ENCODE assay signal across 15 cellular contexts in the genomic region with DNA sequence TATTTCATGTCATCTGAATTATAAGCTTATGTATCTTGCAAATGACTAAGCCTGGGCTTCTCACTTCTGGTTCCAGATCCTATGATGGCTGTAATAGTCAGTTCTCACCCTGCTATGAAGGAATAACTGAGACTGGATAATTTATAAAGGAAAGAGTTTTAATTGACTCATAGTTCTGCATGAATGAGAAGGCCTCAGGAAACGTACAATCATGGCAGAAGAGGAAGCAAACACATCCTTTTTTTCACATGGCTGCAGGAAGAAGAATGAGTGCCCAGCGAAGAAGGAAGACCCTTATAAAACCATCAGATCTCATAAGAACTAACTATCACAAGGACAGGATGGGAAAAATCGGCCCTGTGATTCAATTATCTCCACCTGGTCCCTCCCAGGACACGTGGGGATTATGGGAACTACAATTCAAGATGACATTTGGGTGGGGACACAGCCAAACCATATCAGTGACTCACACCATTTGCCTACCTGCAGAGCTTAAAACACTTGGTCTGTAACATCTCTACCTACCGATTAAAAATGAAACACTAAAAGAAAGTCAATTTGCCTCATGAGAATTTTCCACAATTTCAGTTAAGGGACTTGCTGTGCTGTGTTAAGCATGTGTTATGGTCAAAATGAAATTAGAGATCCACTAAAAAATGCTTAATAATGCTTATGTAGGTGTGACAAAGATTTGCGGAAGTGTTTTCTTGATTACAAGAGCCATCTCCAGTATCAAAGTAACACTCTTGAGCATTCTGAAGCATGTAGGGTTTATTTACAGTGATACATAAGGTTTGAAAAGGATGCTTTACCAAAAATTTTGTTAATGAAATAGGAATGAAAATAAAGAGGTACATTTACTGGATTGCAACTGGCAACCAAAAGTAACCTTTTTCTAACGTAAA. TPM values are rescaled to one million over a fixed set of nuclear protein-coding genes. Genes with fewer than 3 reads are reported as not detected.
DNase-seq lines count a peak whose midpoint lies in the region; ATAC-seq and TF ChIP-seq lines count a peak whose summit lies in the region.
"Had no signal": no experiment of that assay in that cellular context is flagged by ENCODE, and none has a peak within 500 bp of the region (broad histone marks: within the 10 kb centered on the region; RNA-seq: fewer than 3 reads in every experiment).

No MANE protein-coding gene starts in this region.

- TF ChIP-seq CTCF in HCT116 (IDR thresholded peaks at IDR 0.05 in 2 of 3, conservative IDR thresholded peaks at IDR 0.05 in 1 of 3; ENCODE audit: borderline replicate concordance in 1 of 3, insufficient read depth in 1 of 3, low read depth in 2 of 3, low read length in 2 of 3) (no peak), PC-3 (conservative IDR thresholded peaks at IDR 0.05; ENCODE audit: low read depth, low read length) (no peak)

- TF ChIP-seq RAD21 in HCT116 (IDR thresholded peaks at IDR 0.05; ENCODE audit: low read depth) = no peak

- H2BK5ac ChIP-seq in mesenchymal stem cell (ENCODE audit: low read depth, low read length, poor library complexity, severe bottlenecking) = no peak overlapping the region

- no peak for TF ChIP-seq POLR2A in HCT116 (IDR thresholded peaks at IDR 0.05; ENCODE audit: borderline replicate concordance, extremely low read depth, insufficient read depth, insufficient read length)

- H3K27ac ChIP-seq in HCT116 (ENCODE audit: low read depth, low read length) (no peak overlapping the region), PC-3 (ENCODE audit: low read length) (no peak overlapping the region), mesenchymal stem cell (ENCODE audit: low read length, poor library complexity, severe bottlenecking) (no peak overlapping the region)
- H3K27ac ChIP-seq: ovary had no signal

- peak overlapping the region; percentile 36 for H2BK15ac ChIP-seq in mesenchymal stem cell (ENCODE audit: low read depth, poor library complexity, severe bottlenecking)

- H3K4me3 ChIP-seq in HCT116 (replicated peaks in 1 of 2; ENCODE audit: low read depth in 1 of 2, low read length in 2 of 2) (peak overlapping the region in 1 of 2 experiments; percentile 90; a peak in 2 of 4 replicates), PC-3 (ENCODE audit: low read length) (no peak overlapping the region), mesenchymal stem cell (ENCODE audit: insufficient read depth in 1 of 2, low read depth in 1 of 2, low read length in 2 of 2) (peak overlapping the region in 1 of 2 experiments; percentile 35)
- H3K4me3 ChIP-seq: ovary had no signal

- no peak overlapping the region for H2BK12ac ChIP-seq in mesenchymal stem cell (ENCODE audit: low read length in 2 of 2)

- no peaks in the 10 kb centered on the region for H3K36me3 ChIP-seq in HCT116 (ENCODE audit: control insufficient read depth in 1 of 2, insufficient read depth in 2 of 2, low read length in 2 of 2)
- H3K36me3 ChIP-seq in PC-3 (ENCODE audit: low read depth, low read length) = no peaks in the 10 kb centered on the region
- peaks cover 0 to 1% of the 10 kb centered on the region in 2 experiments for H3K36me3 ChIP-seq in mesenchymal stem cell (ENCODE audit: control insufficient read depth in 1 of 2, insufficient read depth in 2 of 2, low read depth in 1 of 2, low read length in 2 of 2)
- H3K36me3 ChIP-seq: ovary had no signal

- no peak overlapping the region for H2AK5ac ChIP-seq in mesenchymal stem cell (ENCODE audit: low read length, severe bottlenecking)

- peaks cover 4% of the 10 kb centered on the region for H3K79me1 ChIP-seq in mesenchymal stem cell (replicated peaks; ENCODE audit: low read length, poor library complexity, severe bottlenecking)

- H3K79me2 ChIP-seq in HCT116 (ENCODE audit: insufficient read depth, low read length) = peaks cover 36% of the 10 kb centered on the region
- H3K79me2 ChIP-seq in PC-3 (ENCODE audit: low read length) = peaks cover 42% of the 10 kb centered on the region

- H3K9me3 ChIP-seq in HCT116 (ENCODE audit: control insufficient read depth in 1 of 2, insufficient read depth in 1 of 2, low read depth in 1 of 2, low read length in 2 of 2) = no peaks in the 10 kb centered on the region
- no peaks in the 10 kb centered on the region for H3K9me3 ChIP-seq in PC-3 (ENCODE audit: low read length)
- H3K9me3 ChIP-seq in mesenchymal stem cell (ENCODE audit: control insufficient read depth, low read length) = no peaks in the 10 kb centered on the region
- H3K9me3 ChIP-seq: ovary had no signal

- no peaks in the 10 kb centered on the region for H3K27me3 ChIP-seq in HCT116 (ENCODE audit: insufficient read depth, low read length)
- no peaks in the 10 kb centered on the region for H3K27me3 ChIP-seq in PC-3 (ENCODE audit: low read length)
- no peaks in the 10 kb centered on the region for H3K27me3 ChIP-seq in mesenchymal stem cell (ENCODE audit: control insufficient read depth in 1 of 2, insufficient read depth in 1 of 2, low read length in 2 of 2)
- H3K27me3 ChIP-seq: ovary had no signal

- no peaks in the 10 kb centered on the region for H3F3A ChIP-seq in PC-3 (ENCODE audit: low read length, unreplicated experiment)

- H3K18ac ChIP-seq in mesenchymal stem cell (ENCODE audit: low read depth in 1 of 2, low read length in 2 of 2) = no peak overlapping the region

- WGBS in mesenchymal stem cell = 72% methylated on average over 7 of the region's 7 CpGs

- H3K9ac ChIP-seq in HCT116 (ENCODE audit: low read length) (no peak overlapping the region), PC-3 (ENCODE audit: low read length) (no peak overlapping the region), mesenchymal stem cell (ENCODE audit: low read length) (peak overlapping the region; percentile 96)

- POLR2A ChIA-PET in HCT116 (lab: Charles Lee) = no interaction called here
- POLR2A ChIA-PET in PC-3 (lab: Charles Lee; ENCODE audit: unreplicated experiment) = no interaction called here

- H2BK120ac ChIP-seq in mesenchymal stem cell (ENCODE audit: low read depth, low read length) = no peak overlapping the region

- intact Hi-C loops in HCT116 (cut with micrococcal nuclease) = no loop called here
- intact Hi-C loops in PC-3 (cut with micrococcal nuclease) = no loop called here

- H3K4me1 ChIP-seq in HCT116 (ENCODE audit: control insufficient read depth in 1 of 2, insufficient read depth in 2 of 2, low read length in 2 of 2) = peaks cover 18 to 25% of the 10 kb centered on the region in 2 experiments
- H3K4me1 ChIP-seq in PC-3 (ENCODE audit: insufficient read depth, low read length) = peaks cover 17% of the 10 kb centered on the region
- peaks cover 4% of the 10 kb centered on the region for H3K4me1 ChIP-seq in mesenchymal stem cell (ENCODE audit: control insufficient read depth, insufficient read depth, low read depth, low read length)

- BruUV-seq in HCT116 (replicated peaks; lab: Mats Ljungman, UMichigan) = no TSS peak
- BruUV-seq in PC-3 (replicated peaks; lab: Mats Ljungman, UMichigan) = no TSS peak

- ATAC-seq in HCT116 (no peak), PC-3 (no peak), HG02973 (IDR thresholded peaks at IDR 0.05; ENCODE audit: unreplicated experiment) (no peak)

- H3K4ac ChIP-seq in mesenchymal stem cell (ENCODE audit: low read depth in 1 of 2, low read length in 2 of 2) = no peak overlapping the region

- no peak overlapping the region for H4K91ac ChIP-seq in mesenchymal stem cell (ENCODE audit: low read length)

- no peaks in the 10 kb centered on the region for H3K9me2 ChIP-seq in HCT116 (ENCODE audit: insufficient read depth)
- no peaks in the 10 kb centered on the region for H3K9me2 ChIP-seq in PC-3 (replicated peaks; ENCODE audit: low read length)

- H4K8ac ChIP-seq in mesenchymal stem cell (ENCODE audit: low read length) = no peak overlapping the region

- CTCF ChIA-PET in HCT116 (lab: Charles Lee) (interaction anchor here (1.6 to 1.8 kb wide), 2 partner anchors 8 to 300 kb away, joined by 6 read pairs; no protein-coding TSS in a partner anchor), PC-3 (lab: Charles Lee) (no interaction called here)

- H4K20me1 ChIP-seq in HCT116 (ENCODE audit: insufficient read depth) (no peaks in the 10 kb centered on the region), PC-3 (ENCODE audit: low read length) (0 out of 2 replicates have a peak, but pooled peaks cover 3% of the 10 kb centered on the region)

- DNase-seq in HCT116 (ENCODE audit: low read depth, low spot score) = no peak
- no peak for DNase-seq in PC-3
- DNase-seq in mesenchymal stem cell = no peak
- DNase-seq in 8988T = no peak
- DNase-seq in NCI-H526 (lab: John Stamatoyannopoulos, UW) = no peak
- DNase-seq: cerebellar nuclear complex; DMS79; kidney glomerular epithelial cell; NCI-H146; OCI-M1; ovary; stimulated activated CD4-positive, alpha-beta T cell treated with anti-CD3 and anti-CD28 coated beads, Interleukin-4, amount 100 ng/mL, for 24 hours; substantia nigra had no signal

- H3K4me2 ChIP-seq in HCT116 (ENCODE audit: low read length) = peak overlapping the region; percentile 69
- 0 out of 2 replicates have a peak overlapping the region, but pooled peaks have one; percentile 97 for H3K4me2 ChIP-seq in PC-3 (ENCODE audit: low read length)
- H3K4me2 ChIP-seq in mesenchymal stem cell (ENCODE audit: low read length, poor library complexity, severe bottlenecking) = no peak overlapping the region

- no peak overlapping the region for H2AFZ ChIP-seq in HCT116 (ENCODE audit: low read depth, low read length, poor library complexity, severe bottlenecking)
- no peak overlapping the region for H2AFZ ChIP-seq in PC-3 (ENCODE audit: low read length)
- H2AFZ ChIP-seq in mesenchymal stem cell (ENCODE audit: low read depth, low read length) = no peak overlapping the region

- H3K23ac ChIP-seq in mesenchymal stem cell (ENCODE audit: low read length in 2 of 2) = no peak overlapping the region

- RAD21 ChIA-PET in HCT116 (lab: Charles Lee; ENCODE audit: low non-redundant PET in 1 of 2, low total read pairs in 2 of 2, uncharacterized antibody in 2 of 2, unreplicated experiment in 2 of 2) = no interaction called here

- no peak overlapping the region for H3K14ac ChIP-seq in mesenchymal stem cell (ENCODE audit: low read length in 2 of 2)

RNA-seq across cellular contexts. Expression of a gene that starts 2.2 kb away (rescaled TPM):
- total RNA-seq in HCT116 (2021; ENCODE audit: unreplicated experiment) = 24.4 TPM
- 11.3 and 11.4 TPM in 2 replicates for polyA plus RNA-seq in HCT116 (2012)
- 18.4 and 24.6 TPM in 2 replicates for total RNA-seq in PC-3 (2014; rRNA removed)
- 210 TPM for polyA plus RNA-seq in mesenchymal stem cell (2013, experiment 1 of 2)
- 213 TPM for polyA plus RNA-seq in mesenchymal stem cell (2013, experiment 2 of 2)

RNA-seq across cellular contexts. Expression of a gene that starts 15.6 kb away (rescaled TPM):
- total RNA-seq in HCT116 (2021; ENCODE audit: unreplicated experiment) (not detected), PC-3 (2014; rRNA removed) (not detected in 2 replicates)
- polyA plus RNA-seq in HCT116 (2012) = not detected in 2 replicates
- not detected for polyA plus RNA-seq in mesenchymal stem cell (2013, experiment 1 of 2)
- not detected for polyA plus RNA-seq in mesenchymal stem cell (2013, experiment 2 of 2)
- total RNA-seq: fibroblast of villous mesenchyme, ovary had no signal

RNA-seq across cellular contexts. Expression of a gene that starts 23.6 kb away (rescaled TPM):
- total RNA-seq in HCT116 (2021; ENCODE audit: unreplicated experiment) (not detected), PC-3 (2014; rRNA removed) (not detected in 2 replicates)
- polyA plus RNA-seq in HCT116 (2012) = not detected in 2 replicates
- polyA plus RNA-seq in mesenchymal stem cell (2013, experiment 1 of 2) = 0.10 TPM
- 0.14 TPM for polyA plus RNA-seq in mesenchymal stem cell (2013, experiment 2 of 2)
- total RNA-seq: fibroblast of villous mesenchyme had no signal

RNA-seq across cellular contexts. Expression of a gene that starts 47.2 kb away (rescaled TPM):
- total RNA-seq in HCT116 (2021; ENCODE audit: unreplicated experiment) (0.27 TPM), PC-3 (2014; rRNA removed) (0.04 TPM in 1 of 2 replicates, not detected in the other)
- 0.07 and 0.10 TPM in 2 replicates for polyA plus RNA-seq in HCT116 (2012)
- polyA plus RNA-seq in mesenchymal stem cell (2013, experiment 1 of 2) = 0.12 TPM
- 0.10 TPM for polyA plus RNA-seq in mesenchymal stem cell (2013, experiment 2 of 2)

RNA-seq across cellular contexts. Expression of a gene that starts 57.7 kb away (rescaled TPM):
- total RNA-seq in HCT116 (2021; ENCODE audit: unreplicated experiment) = 0.05 TPM
- under 0.01 and 0.01 TPM in 2 replicates for polyA plus RNA-seq in HCT116 (2012)
- not detected in 2 replicates for total RNA-seq in PC-3 (2014; rRNA removed)
- 2.1 TPM for polyA plus RNA-seq in mesenchymal stem cell (2013, experiment 1 of 2)
- 2.0 TPM for polyA plus RNA-seq in mesenchymal stem cell (2013, experiment 2 of 2)
